8 cellular contexts compared by ENCODE assay signal in the genomic region with DNA sequence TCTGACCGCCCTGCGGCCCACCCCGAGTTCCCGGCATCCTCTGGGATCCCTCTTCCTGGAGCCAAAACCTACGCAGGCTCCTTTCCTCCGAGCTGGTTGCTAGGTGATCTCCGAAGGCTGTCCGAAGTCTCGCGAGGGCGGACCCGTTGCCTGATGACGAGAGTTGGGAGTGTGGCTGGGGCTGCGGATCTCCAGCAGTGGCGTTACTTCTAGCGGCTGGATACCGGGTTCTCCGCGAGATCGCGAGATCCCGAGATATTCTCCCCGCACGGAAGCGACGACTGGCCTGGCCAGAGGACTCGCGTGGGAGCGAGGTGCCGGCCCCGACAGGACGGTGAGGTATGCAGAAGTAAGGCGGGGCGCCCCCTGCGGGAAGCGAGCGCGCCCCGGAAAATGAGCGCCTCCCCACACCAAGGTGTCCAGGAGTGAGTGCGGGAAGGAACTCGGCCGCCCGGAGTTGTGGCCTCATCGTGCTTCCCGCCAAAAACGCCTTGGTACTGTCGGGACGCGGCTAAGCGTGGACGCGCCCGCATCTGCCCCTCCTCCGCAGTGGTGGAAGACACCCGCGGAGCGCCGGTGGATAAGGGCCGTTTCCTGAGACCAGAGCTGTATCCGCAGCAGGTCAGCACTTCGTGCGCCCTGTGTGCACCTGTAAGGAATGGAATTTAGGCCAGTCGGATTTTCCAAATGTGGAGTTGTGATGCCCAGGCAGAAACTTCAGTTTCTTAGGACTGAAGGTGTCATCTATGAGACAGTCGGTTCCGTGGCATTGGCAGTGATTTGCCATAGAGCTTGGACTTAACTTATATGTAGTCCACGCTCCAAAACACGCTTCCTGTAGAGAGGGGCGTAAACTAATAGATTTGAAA.
DNase-seq lines count a peak whose midpoint lies in the region; ATAC-seq and TF ChIP-seq lines count a peak whose summit lies in the region.

TSS of gene AGBL3 (plus strand) at position 146 of the 869 bp plus-strand sequence. CDS start 1,426 bp downstream, outside the sequence.

- H3K4me3 ChIP-seq in choroid plexus epithelial cell (ENCODE audit: low read depth, low read length): peak within 1 kb of the TSS; percentile 81

- DNase-seq in Ammon's horn (ENCODE audit: low spot score) (peak; percentile 93), NCI-H446 treated with DMSO at 0.1 percent for 48 hours (lab: John Stamatoyannopoulos, UW) (peak; percentile 89), choroid plexus epithelial cell (ENCODE audit: low read depth) (peak; percentile 98), kidney tubule cell (ENCODE audit: low spot score) (peak; percentile 96)
- peak; percentile 81 to 90 for DNase-seq in activated CD4-positive, alpha-beta T cell treated with anti-CD3 and anti-CD28 coated beads for 24 hours (ENCODE audit: low read depth in 2 of 2)
- DNase-seq in stimulated activated CD4-positive, alpha-beta T cell treated with anti-CD3 and anti-CD28 coated beads, Interleukin-1b, Interleukin-23, amount 100 ng/mL, for 24 hours (ENCODE audit: low read depth in 4 of 4, low spot score in 1 of 4): peak; percentile 73 to 90 (median 77)

- TF ChIP-seq CTCF in choroid plexus epithelial cell (conservative IDR thresholded peaks at IDR 0.05; ENCODE audit: low read depth, low read length): peak; percentile 61

- ATAC-seq in GM19043 (IDR thresholded peaks at IDR 0.05; ENCODE audit: low read depth, unreplicated experiment) (peak; percentile 86), HG03378 (IDR thresholded peaks at IDR 0.05; ENCODE audit: unreplicated experiment) (peak; percentile 87)

Comparison
In these comparisons a context has a peak if more than half of its experiments do, and no peak if none do; other contexts are left out.
1. Peak in every context shown above with its lines: DNase-seq, ATAC-seq and H3K4me3 ChIP-seq.